ENCODE assay signal across 8 cellular contexts in the genomic region with DNA sequence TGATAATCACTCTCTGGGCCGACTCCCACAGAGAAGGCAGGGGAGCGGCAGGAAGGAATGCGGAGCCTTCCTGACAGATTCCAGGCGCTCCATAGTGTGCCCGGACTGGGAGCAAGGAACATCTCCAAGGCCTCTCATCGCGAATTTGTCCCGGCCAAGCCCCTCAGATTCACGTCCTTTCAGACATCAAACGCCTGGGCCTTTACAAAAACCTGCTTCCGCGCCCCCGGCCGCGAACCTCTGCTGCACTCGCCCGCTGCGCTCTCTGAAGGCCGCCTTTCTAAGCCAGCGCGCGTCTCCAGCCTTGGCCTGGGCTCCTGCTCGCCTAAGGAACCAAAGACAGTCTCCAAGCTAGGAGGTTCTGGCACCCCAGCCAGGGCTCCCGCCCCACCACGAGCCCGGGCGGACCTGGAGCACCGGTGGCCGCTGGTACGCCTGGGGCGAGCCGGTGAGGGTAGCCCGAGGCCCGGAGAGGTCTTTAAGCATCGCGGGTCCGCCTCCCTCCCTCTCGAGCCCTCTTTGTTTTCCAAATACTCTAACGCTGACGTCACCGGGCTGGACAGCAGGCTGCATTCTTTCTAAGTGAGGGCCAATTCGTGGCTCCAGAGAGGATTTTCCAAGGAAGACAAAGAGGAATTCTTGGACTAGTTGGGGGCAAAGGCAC. TPM values are rescaled to one million over a fixed set of nuclear protein-coding genes. Genes with fewer than 3 reads are reported as not detected.
A peak's percentile ranks its signal among the peaks of the same experiment; 100 is the strongest.
DNase-seq lines count a peak whose midpoint lies in the region; TF ChIP-seq lines count a peak whose summit lies in the region.

No MANE protein-coding gene starts in this region.

- peak in 13 of 14 donors; percentile 19 to 85 (median 69) for DNase-seq in C1 segment of cervical spinal cord (lab: John Stamatoyannopoulos, UW)
- DNase-seq in amniotic epithelial cell (ENCODE audit: low read depth) = peak; percentile 92
- DNase-seq in cardiac muscle cell (ENCODE audit: low read depth in 1 of 2, low spot score in 1 of 2) = peak; percentile 93 to 95
- peak; percentile 97 for DNase-seq in osteoblast (ENCODE audit: insufficient read length, low spot score, missing footprints)
- DNase-seq in activated gamma-delta T cell (lab: John Stamatoyannopoulos, UW) = no peak
- no peak for DNase-seq in NCI-H2081 treated with DMSO at 0.1 percent for 48 hours (lab: John Stamatoyannopoulos, UW)
- no peak for DNase-seq in stimulated activated CD4-positive, alpha-beta T cell treated with anti-CD3 and anti-CD28 coated beads, Interleukin-12 subunit alpha, Interleukin-12 subunit beta, amount 100 ng/mL, for 4 hours

- H3K4me2 ChIP-seq in osteoblast (ENCODE audit: insufficient read depth, low read length) = peak overlapping the region; percentile 97

- H2AFZ ChIP-seq in osteoblast (ENCODE audit: low read length) = no peak overlapping the region

- TF ChIP-seq CTCF in cardiac muscle cell (IDR thresholded peaks at IDR 0.05; ENCODE audit: low read depth, low read length) (no peak), osteoblast (IDR thresholded peaks at IDR 0.05; ENCODE audit: extremely low read depth, low read depth, low read length) (no peak)

- H3K27ac ChIP-seq in cardiac muscle cell (peak overlapping the region; percentile 99), osteoblast (ENCODE audit: low read depth, low read length) (peak overlapping the region; percentile 99)

- TF ChIP-seq RAD21 in Ishikawa (IDR thresholded peaks at IDR 0.05; ENCODE audit: low read depth) = no peak

- TF ChIP-seq EP300 in Ishikawa (IDR thresholded peaks at IDR 0.05; ENCODE audit: borderline replicate concordance) = peak; percentile 72

- no peaks in the 10 kb centered on the region for H3K9me3 ChIP-seq in cardiac muscle cell (ENCODE audit: low read depth)
- H3K9me3 ChIP-seq in osteoblast (ENCODE audit: low read depth, low read length) = no peaks in the 10 kb centered on the region

- H4K20me1 ChIP-seq in osteoblast (ENCODE audit: insufficient read depth, low read length) = peaks cover 51% of the 10 kb centered on the region

- H3K36me3 ChIP-seq in cardiac muscle cell = peaks cover 18% of the 10 kb centered on the region
- H3K36me3 ChIP-seq in osteoblast (ENCODE audit: insufficient read depth, low read length) = peaks cover 49% of the 10 kb centered on the region

- H3K27me3 ChIP-seq in cardiac muscle cell = no peaks in the 10 kb centered on the region
- no peaks in the 10 kb centered on the region for H3K27me3 ChIP-seq in osteoblast (ENCODE audit: insufficient read depth, low read length)

- H3K4me3 ChIP-seq in cardiac muscle cell = peak overlapping the region; percentile 45
- H3K4me3 ChIP-seq in osteoblast (ENCODE audit: insufficient read depth, low read length) = peak overlapping the region; percentile 98

- peaks cover 31% of the 10 kb centered on the region for H3K4me1 ChIP-seq in cardiac muscle cell (ENCODE audit: low read depth)
- H3K4me1 ChIP-seq in osteoblast (ENCODE audit: insufficient read depth, low read length) = peaks cover 49% of the 10 kb centered on the region

- H3K79me2 ChIP-seq in osteoblast (ENCODE audit: insufficient read depth, low read length) = peaks cover 58% of the 10 kb centered on the region

TF ChIP-seq in Ishikawa, 13 proteins besides CTCF, POLR2A, EP300 and RAD21:
- TF ChIP-seq YY1 (IDR thresholded peaks at IDR 0.05; ENCODE audit: low read depth) (peak; percentile 31; the same call in 1 of the 2 replicates), CEBPB (IDR thresholded peaks at IDR 0.05) (no peak), USF1 (IDR thresholded peaks at IDR 0.05) (no peak), TEAD4 (IDR thresholded peaks at IDR 0.05) (peak; percentile 90), EGR1 (IDR thresholded peaks at IDR 0.05) (no peak), TCF12 (IDR thresholded peaks at IDR 0.05; ENCODE audit: low read depth) (no peak; the same call in 1 of the 2 replicates), FOXM1 (IDR thresholded peaks at IDR 0.05; ENCODE audit: borderline replicate concordance, low read depth) (no peak), TAF1 (IDR thresholded peaks at IDR 0.05; ENCODE audit: low read depth) (no peak), NFIC (IDR thresholded peaks at IDR 0.05) (no peak; the same call in 1 of the 2 replicates), ZBTB7A (IDR thresholded peaks at IDR 0.05; ENCODE audit: low read depth) (no peak), CREB1 (IDR thresholded peaks at IDR 0.05; ENCODE audit: low read depth) (peak; percentile 43; the same call in 1 of the 2 replicates)
- TF ChIP-seq, protein P1, sequence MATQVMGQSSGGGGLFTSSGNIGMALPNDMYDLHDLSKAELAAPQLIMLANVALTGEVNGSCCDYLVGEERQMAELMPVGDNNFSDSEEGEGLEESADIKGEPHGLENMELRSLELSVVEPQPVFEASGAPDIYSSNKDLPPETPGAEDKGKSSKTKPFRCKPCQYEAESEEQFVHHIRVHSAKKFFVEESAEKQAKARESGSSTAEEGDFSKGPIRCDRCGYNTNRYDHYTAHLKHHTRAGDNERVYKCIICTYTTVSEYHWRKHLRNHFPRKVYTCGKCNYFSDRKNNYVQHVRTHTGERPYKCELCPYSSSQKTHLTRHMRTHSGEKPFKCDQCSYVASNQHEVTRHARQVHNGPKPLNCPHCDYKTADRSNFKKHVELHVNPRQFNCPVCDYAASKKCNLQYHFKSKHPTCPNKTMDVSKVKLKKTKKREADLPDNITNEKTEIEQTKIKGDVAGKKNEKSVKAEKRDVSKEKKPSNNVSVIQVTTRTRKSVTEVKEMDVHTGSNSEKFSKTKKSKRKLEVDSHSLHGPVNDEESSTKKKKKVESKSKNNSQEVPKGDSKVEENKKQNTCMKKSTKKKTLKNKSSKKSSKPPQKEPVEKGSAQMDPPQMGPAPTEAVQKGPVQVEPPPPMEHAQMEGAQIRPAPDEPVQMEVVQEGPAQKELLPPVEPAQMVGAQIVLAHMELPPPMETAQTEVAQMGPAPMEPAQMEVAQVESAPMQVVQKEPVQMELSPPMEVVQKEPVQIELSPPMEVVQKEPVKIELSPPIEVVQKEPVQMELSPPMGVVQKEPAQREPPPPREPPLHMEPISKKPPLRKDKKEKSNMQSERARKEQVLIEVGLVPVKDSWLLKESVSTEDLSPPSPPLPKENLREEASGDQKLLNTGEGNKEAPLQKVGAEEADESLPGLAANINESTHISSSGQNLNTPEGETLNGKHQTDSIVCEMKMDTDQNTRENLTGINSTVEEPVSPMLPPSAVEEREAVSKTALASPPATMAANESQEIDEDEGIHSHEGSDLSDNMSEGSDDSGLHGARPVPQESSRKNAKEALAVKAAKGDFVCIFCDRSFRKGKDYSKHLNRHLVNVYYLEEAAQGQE (IDR thresholded peaks at IDR 0.05; ENCODE audit: low read depth) = 0 out of 2 replicates have a peak, but pooled peaks have one; percentile 12
- TF ChIP-seq, protein P2, sequence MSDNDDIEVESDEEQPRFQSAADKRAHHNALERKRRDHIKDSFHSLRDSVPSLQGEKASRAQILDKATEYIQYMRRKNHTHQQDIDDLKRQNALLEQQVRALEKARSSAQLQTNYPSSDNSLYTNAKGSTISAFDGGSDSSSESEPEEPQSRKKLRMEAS (IDR thresholded peaks at IDR 0.05) = no peak
TF ChIP-seq in Ishikawa: peak in this region for 4.

RNA-seq across cellular contexts. Expression of gene AMOTL2, which starts 0.8 kb away (rescaled TPM):
- total RNA-seq in cardiac muscle cell (64.2 and 103 TPM in 2 replicates), osteoblast (205 and 300 TPM in 2 replicates)
- polyA plus RNA-seq in cardiac muscle cell = 26.7 and 32.1 TPM in 2 replicates

Comparison
In these comparisons a context has a peak if more than half of its experiments do, and no peak if none do; other contexts are left out.
1. DNase-seq: peak in C1 segment of cervical spinal cord (13 of 14), amniotic epithelial cell (single experiment), cardiac muscle cell (2 of 2) and osteoblast (single experiment); none in activated gamma-delta T cell (single experiment), NCI-H2081 treated with DMSO at 0.1 percent for 48 hours (single experiment) and stimulated activated CD4-positive, alpha-beta T cell treated with anti-CD3 and anti-CD28 coated beads, Interleukin-12 subunit alpha, Interleukin-12 subunit beta, amount 100 ng/mL, for 4 hours (single experiment).